In genomic region chr15:82021992-82022391, GRCh38 we compare ENCODE assay signal across 1 cellular context.
TF ChIP-seq lines count a peak whose summit lies in the region.

No MANE protein-coding gene starts in this region.

TF ChIP-seq in HepG2, 621 proteins besides CTCF, POLR2A, EP300 and RAD21 (continued from another document):
- TF ChIP-seq IKZF4 (CRISPR knock-in tag; IDR thresholded peaks at IDR 0.05; ENCODE audit: borderline replicate concordance, low read depth, not compliant biosample characterization) (no peak), SRSF4 (IDR thresholded peaks at IDR 0.05; ENCODE audit: low read depth, low read length, poor library complexity, severe bottlenecking) (no peak), SKI (IDR thresholded peaks at IDR 0.05; ENCODE audit: partially characterized antibody) (no peak), ZHX2 (IDR thresholded peaks at IDR 0.05; ENCODE audit: low read depth) (no peak), ZHX2 (CRISPR knock-in tag; IDR thresholded peaks at IDR 0.05; ENCODE audit: borderline replicate concordance) (no peak), ZNF510 (CRISPR knock-in tag; IDR thresholded peaks at IDR 0.05; ENCODE audit: low read depth) (no peak), SAP130 (CRISPR knock-in tag; IDR thresholded peaks at IDR 0.05; ENCODE audit: low read depth) (no peak), ZNF678 (CRISPR knock-in tag; IDR thresholded peaks at IDR 0.05) (no peak), BRCA1 (CRISPR knock-in tag; IDR thresholded peaks at IDR 0.05) (no peak), ZNF878 (CRISPR knock-in tag; IDR thresholded peaks at IDR 0.05) (no peak)
